ENCODE assay signal across 8 cellular contexts in the genomic region with DNA sequence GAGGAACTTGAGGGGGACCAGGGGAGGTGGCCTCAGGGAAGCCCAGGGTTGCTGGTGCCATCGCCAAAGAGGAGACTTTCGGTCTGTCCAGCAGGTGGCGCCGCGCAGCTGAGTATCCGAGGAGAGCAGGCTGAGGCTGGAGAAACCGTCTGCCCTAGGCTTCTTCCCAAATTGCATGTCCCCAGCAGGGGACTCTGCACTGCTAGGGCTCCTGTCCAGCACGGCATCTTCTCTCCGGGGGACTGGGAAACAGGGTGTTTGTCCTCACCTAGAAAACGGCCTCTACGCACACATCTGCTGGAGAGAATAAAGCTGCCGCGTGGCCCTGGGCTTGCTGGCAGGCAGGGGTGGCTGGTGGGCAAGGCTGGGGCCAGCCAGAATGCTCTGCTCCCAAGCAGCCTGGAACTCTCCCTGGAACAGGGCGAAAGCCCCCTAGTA.
DNase-seq lines count a peak whose midpoint lies in the region; ATAC-seq and TF ChIP-seq lines count a peak whose summit lies in the region.

No MANE protein-coding gene starts in this region.

- no peak for TF ChIP-seq POLR2A in gastroesophageal sphincter (IDR thresholded peaks at IDR 0.05)
- TF ChIP-seq POLR2A in ovary (IDR thresholded peaks at IDR 0.05): no peak
- TF ChIP-seq POLR2A in transverse colon (IDR thresholded peaks at IDR 0.05): no peak

- H3K27me3 ChIP-seq in gastroesophageal sphincter: peaks cover 2% of the 10 kb centered on the region
- H3K27me3 ChIP-seq in ovary: no peaks in the 10 kb centered on the region
- no peaks in the 10 kb centered on the region for H3K27me3 ChIP-seq in transverse colon

- ATAC-seq in GM21786 (IDR thresholded peaks at IDR 0.05; ENCODE audit: unreplicated experiment) (peak; percentile 82), gastroesophageal sphincter (peak; percentile 72)

- in situ Hi-C loops in transverse colon (cut with MboI; ENCODE audit: low pct_ligation_motif_present in 1 of 4, low pct_unique_long_range_greater_than_20kb in 1 of 4, low sequenced_read_pairs in 3 of 4): loop anchor here in 1 of 4 donors (25.0 kb wide), 1 partner anchor 488 kb away; no protein-coding TSS in a partner anchor

- intact Hi-C loops in ovary (cut with DNase I): no loop called here
- intact Hi-C loops in transverse colon (cut with DNase I; ENCODE audit: low total_unique reads): no loop called here

- TF ChIP-seq EP300 in gastroesophageal sphincter (IDR thresholded peaks at IDR 0.05) (no peak), ovary (IDR thresholded peaks at IDR 0.05) (no peak), transverse colon (IDR thresholded peaks at IDR 0.05; ENCODE audit: low read depth) (no peak)

- no peaks in the 10 kb centered on the region for H3K9me3 ChIP-seq in gastroesophageal sphincter
- H3K9me3 ChIP-seq in ovary: no peaks in the 10 kb centered on the region
- H3K9me3 ChIP-seq in transverse colon: no peaks in the 10 kb centered on the region

- TF ChIP-seq CTCF in gastroesophageal sphincter (IDR thresholded peaks at IDR 0.05) (peak; percentile 37 to 80 (median 55)), ovary (IDR thresholded peaks at IDR 0.05) (peak in 2 of 3 donors; percentile 16 to 46), transverse colon (IDR thresholded peaks at IDR 0.05) (peak; percentile 57 to 81 (median 77))

- H3K36me3 ChIP-seq in gastroesophageal sphincter: no peaks in the 10 kb centered on the region
- no peaks in the 10 kb centered on the region for H3K36me3 ChIP-seq in ovary
- no peaks in the 10 kb centered on the region for H3K36me3 ChIP-seq in transverse colon

- H3K4me3 ChIP-seq in gastroesophageal sphincter (no peak overlapping the region), ovary (no peak overlapping the region), transverse colon (no peak overlapping the region)

- DNase-seq in EL (peak; percentile 54), KG1 (lab: John Stamatoyannopoulos, UW) (peak; percentile 49), RPMI7951 (ENCODE audit: low read depth) (peak; percentile 51), ovary (peak; percentile 56 to 79 (median 68)), transverse colon (peak; percentile 78)
- DNase-seq in activated effector memory CD4-positive, alpha-beta T cell treated with Interleukin-2 at 50 U/mL for 16 hours: peak; percentile 42

- 0 to 2% methylated on average over 2 to 11 of the region's 14 CpGs for WGBS in gastroesophageal sphincter (ENCODE audit: low coverage in 1 of 2), 2 donors
- 4 to 9% (median 4%) methylated on average over 14 of the region's 14 CpGs for WGBS in ovary, 3 donors
- WGBS in transverse colon (ENCODE audit: low coverage in 1 of 2), 2 donors: 22% methylated on average over 14 of the region's 14 CpGs; no CpG with 5 or more reads in 1 of the 2 donors

- H3K4me1 ChIP-seq in gastroesophageal sphincter (peaks cover 0 to 8% (median 0%) of the 10 kb centered on the region in 3 donors), ovary (ENCODE audit: insufficient read depth) (no peaks in the 10 kb centered on the region), transverse colon (peaks cover 0 to 17% (median 0%) of the 10 kb centered on the region in 4 donors)

- H3K27ac ChIP-seq in gastroesophageal sphincter: no peak overlapping the region
- no peak overlapping the region for H3K27ac ChIP-seq in ovary
- H3K27ac ChIP-seq in transverse colon: no peak overlapping the region
